Comparison of ENCODE assay signal across 12 cellular contexts in the genomic region with DNA sequence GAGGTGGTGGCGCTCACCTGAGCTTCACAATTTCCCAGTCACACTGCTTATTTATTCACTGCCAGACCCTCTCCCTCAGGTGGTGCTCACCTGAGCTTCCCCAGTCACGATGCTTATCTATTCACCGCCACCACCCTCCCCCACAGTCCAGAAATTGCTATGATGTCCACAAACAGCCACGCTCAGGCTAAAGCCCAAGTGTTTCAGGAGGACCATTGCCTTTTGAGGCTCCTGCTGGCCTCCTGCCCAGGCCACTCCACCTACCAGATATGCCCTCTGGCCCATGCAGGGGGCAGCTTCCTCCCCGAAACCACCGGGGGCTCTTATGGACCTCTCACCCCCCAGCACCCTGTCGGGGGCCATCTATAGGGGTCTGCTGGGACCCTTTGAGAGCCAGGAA. TPM values are rescaled to one million over a fixed set of nuclear protein-coding genes. Genes with fewer than 3 reads are reported as not detected.
DNase-seq lines count a peak whose midpoint lies in the region; ATAC-seq and TF ChIP-seq lines count a peak whose summit lies in the region.
"Had no signal": no experiment of that assay in that cellular context is flagged by ENCODE, and none has a peak within 500 bp of the region (broad histone marks: within the 10 kb centered on the region; RNA-seq: fewer than 3 reads in every experiment).

No MANE protein-coding gene starts in this region.

- no peak for ATAC-seq in stimulated activated memory B cell treated with anti-CD40 and anti-IgM and Interleukin-4, amounts not matched to agents 10 μg/mL and 1 μg/mL and 100 μg/mL, for 72 hours

- H3K4me1 Mint-ChIP-seq in T-helper 2 cell treated with Interferon-gamma antibody and Interleukin-4, amounts not matched to agents 5 μg/mL and 100 μg/mL, for 36 hours (ENCODE audit: low read depth), result peaks cover 20% of the 10 kb centered on the region
- H3K4me1 Mint-ChIP-seq in glutamatergic neuron (ENCODE audit: low read depth, unreplicated experiment), result peaks cover 15% of the 10 kb centered on the region
- peaks cover 61% of the 10 kb centered on the region for H3K4me1 Mint-ChIP-seq in stimulated activated memory B cell treated with anti-CD40 and anti-IgM and Interleukin-4, amounts not matched to agents 10 μg/mL and 1 μg/mL and 100 μg/mL, for 72 hours

- peak overlapping the region; percentile 96 for H3K27ac ChIP-seq in RWPE1

- no peaks in the 10 kb centered on the region for H3K9me3 Mint-ChIP-seq in T-helper 2 cell treated with Interferon-gamma antibody and Interleukin-4, amounts not matched to agents 5 μg/mL and 100 μg/mL, for 36 hours
- H3K9me3 Mint-ChIP-seq in glutamatergic neuron (ENCODE audit: unreplicated experiment), result peaks cover 8% of the 10 kb centered on the region
- H3K9me3 Mint-ChIP-seq in stimulated activated memory B cell treated with anti-CD40 and anti-IgM and Interleukin-4, amounts not matched to agents 10 μg/mL and 1 μg/mL and 100 μg/mL, for 72 hours, result no peaks in the 10 kb centered on the region

- H3K27ac Mint-ChIP-seq in T-helper 2 cell treated with Interferon-gamma antibody and Interleukin-4, amounts not matched to agents 5 μg/mL and 100 μg/mL, for 36 hours, result peak overlapping the region; percentile 16
- peak overlapping the region; percentile 45 for H3K27ac Mint-ChIP-seq in glutamatergic neuron (ENCODE audit: unreplicated experiment)
- peak overlapping the region; percentile 80 for H3K27ac Mint-ChIP-seq in stimulated activated memory B cell treated with anti-CD40 and anti-IgM and Interleukin-4, amounts not matched to agents 10 μg/mL and 1 μg/mL and 100 μg/mL, for 72 hours

- CTCF ChIA-PET in RWPE1 (lab: Yijun Ruan, JAX), result interaction anchor here (0.7 to 1.1 kb wide), 3 partner anchors 8 to 47 kb away, joined by 3 to 6 read pairs (median 5); no protein-coding TSS in a partner anchor

- H3K36me3 Mint-ChIP-seq in T-helper 2 cell treated with Interferon-gamma antibody and Interleukin-4, amounts not matched to agents 5 μg/mL and 100 μg/mL, for 36 hours (ENCODE audit: low read depth), result peaks cover 18% of the 10 kb centered on the region
- no peaks in the 10 kb centered on the region for H3K36me3 Mint-ChIP-seq in glutamatergic neuron (ENCODE audit: unreplicated experiment)
- H3K36me3 Mint-ChIP-seq in stimulated activated memory B cell treated with anti-CD40 and anti-IgM and Interleukin-4, amounts not matched to agents 10 μg/mL and 1 μg/mL and 100 μg/mL, for 72 hours, result peaks cover 33% of the 10 kb centered on the region

- no peaks in the 10 kb centered on the region for H3K27me3 Mint-ChIP-seq in T-helper 2 cell treated with Interferon-gamma antibody and Interleukin-4, amounts not matched to agents 5 μg/mL and 100 μg/mL, for 36 hours (ENCODE audit: low read depth)
- peaks cover 7% of the 10 kb centered on the region for H3K27me3 Mint-ChIP-seq in glutamatergic neuron (ENCODE audit: unreplicated experiment)
- no peaks in the 10 kb centered on the region for H3K27me3 Mint-ChIP-seq in stimulated activated memory B cell treated with anti-CD40 and anti-IgM and Interleukin-4, amounts not matched to agents 10 μg/mL and 1 μg/mL and 100 μg/mL, for 72 hours

- POLR2A ChIA-PET in RWPE1 (lab: Yijun Ruan, JAX; ENCODE audit: low non-redundant PET), result no interaction called here

- TF ChIP-seq CTCF in RWPE1 (conservative IDR thresholded peaks at IDR 0.05; ENCODE audit: low read depth), result no peak
- TF ChIP-seq CTCF in glutamatergic neuron (IDR thresholded peaks at IDR 0.05; ENCODE audit: partially characterized antibody, unreplicated experiment), result no peak

- no peak overlapping the region for H3K4me3 Mint-ChIP-seq in T-helper 2 cell treated with Interferon-gamma antibody and Interleukin-4, amounts not matched to agents 5 μg/mL and 100 μg/mL, for 36 hours
- H3K4me3 Mint-ChIP-seq in glutamatergic neuron (ENCODE audit: unreplicated experiment), result peak overlapping the region; percentile 10
- H3K4me3 Mint-ChIP-seq in stimulated activated memory B cell treated with anti-CD40 and anti-IgM and Interleukin-4, amounts not matched to agents 10 μg/mL and 1 μg/mL and 100 μg/mL, for 72 hours, result no peak overlapping the region

- no peak for DNase-seq in T-helper 2 cell treated with Interferon-gamma antibody and Interleukin-4, amounts not matched to agents 5 μg/mL and 100 μg/mL, for 36 hours (ENCODE audit: low spot score)
- DNase-seq in T-helper 2 cell (no peak), RWPE1 (ENCODE audit: low spot score) (no peak), glutamatergic neuron (no peak), cerebellar nuclear complex (lab: John Stamatoyannopoulos, UW) (no peak), NK-92 (lab: John Stamatoyannopoulos, UW; ENCODE audit: unreplicated experiment) (no peak), NCI-H1417 (lab: John Stamatoyannopoulos, UW) (no peak)
- DNase-seq: activated CD8-positive, alpha-beta memory T cell treated with anti-CD3 and anti-CD28 coated beads, Interleukin-2, amount 50 U/mL, for 48 hours; DND-41; NCI-H2107; T-helper 9 cell had no signal

RNA-seq across cellular contexts. Expression of a gene that starts 4.6 kb away (rescaled TPM):
- 430 TPM for total RNA-seq in glutamatergic neuron (ENCODE audit: unreplicated experiment)

RNA-seq across cellular contexts. Expression of a gene that starts 16.8 kb away (rescaled TPM):
- 29.2 TPM for total RNA-seq in glutamatergic neuron (ENCODE audit: unreplicated experiment)

RNA-seq across cellular contexts. Expression of a gene that starts 19.4 kb away (rescaled TPM):
- total RNA-seq in glutamatergic neuron (ENCODE audit: unreplicated experiment), result 1,261 TPM

RNA-seq across cellular contexts. Expression of a gene that starts 23.9 kb away (rescaled TPM):
- total RNA-seq in glutamatergic neuron (ENCODE audit: unreplicated experiment), result 125 TPM

RNA-seq across cellular contexts. Expression of a gene that starts 46.2 kb away (rescaled TPM):
- total RNA-seq in glutamatergic neuron (ENCODE audit: unreplicated experiment), result 4.1 TPM

Comparison
In these comparisons a context has a peak if more than half of its experiments do, and no peak if none do; other contexts are left out.
1. H3K27ac Mint-ChIP-seq: peak in every context shown above with its lines; median percentile 80 in stimulated activated memory B cell treated with anti-CD40 and anti-IgM and Interleukin-4, amounts not matched to agents 10 μg/mL and 1 μg/mL and 100 μg/mL, for 72 hours; 45 in glutamatergic neuron; 16 in T-helper 2 cell treated with Interferon-gamma antibody and Interleukin-4, amounts not matched to agents 5 μg/mL and 100 μg/mL, for 36 hours.